ENCODE assay signal across 8 cellular contexts in the genomic region with DNA sequence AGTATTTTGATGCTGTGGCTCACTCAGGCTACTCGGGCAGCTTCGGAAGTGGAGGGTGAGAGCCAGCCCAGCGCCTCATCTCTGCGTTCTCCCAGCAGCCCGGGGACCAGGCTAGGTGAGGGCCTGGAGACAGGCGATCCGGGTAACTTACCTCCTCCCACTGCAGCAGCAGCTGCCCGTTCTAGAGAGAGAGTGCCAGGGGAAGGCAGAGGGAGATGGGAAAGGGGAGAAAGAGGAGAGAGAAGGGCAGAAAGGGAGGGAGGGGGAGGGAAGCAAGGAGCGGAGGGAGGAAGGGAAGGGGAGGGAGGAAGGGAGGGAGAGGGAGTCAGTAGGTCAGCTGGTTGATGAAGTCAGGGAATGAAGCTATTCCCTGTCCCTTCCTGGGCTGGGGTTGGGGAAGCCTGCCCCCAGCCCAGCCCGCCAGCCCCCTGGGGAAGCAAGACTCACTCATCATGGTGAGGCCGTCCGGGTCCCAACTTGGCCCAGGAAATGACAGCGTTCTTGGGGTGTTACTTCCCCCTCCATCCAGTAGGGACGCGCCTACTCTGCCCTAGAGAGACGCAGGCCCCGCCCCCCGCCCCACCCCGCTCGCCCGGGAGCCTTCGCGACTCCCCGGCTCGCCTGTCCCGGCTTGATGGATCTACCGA. TPM values are rescaled to one million over a fixed set of nuclear protein-coding genes. Genes with fewer than 3 reads are reported as not detected.
DNase-seq lines count a peak whose midpoint lies in the region; ATAC-seq and TF ChIP-seq lines count a peak whose summit lies in the region.

A gene with protein sequence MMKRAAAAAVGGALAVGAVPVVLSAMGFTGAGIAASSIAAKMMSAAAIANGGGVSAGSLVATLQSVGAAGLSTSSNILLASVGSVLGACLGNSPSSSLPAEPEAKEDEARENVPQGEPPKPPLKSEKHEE (minus strand): TSS at position 494 of the 647 bp plus-strand sequence. CDS start 40 bp downstream, at position 454.

- no peaks in the 10 kb centered on the region for H3K27me3 ChIP-seq in psoas muscle (ENCODE audit: insufficient read depth in 3 of 3, low read length in 2 of 3)

- CTCF ChIA-PET in HEK293T (lab: Yijun Ruan, JAX) = interaction anchor here (0.6 to 1.3 kb wide), 6 partner anchors 7 to 92 kb away, joined by 3 to 5 read pairs (median 3); no protein-coding TSS in a partner anchor

- H3K27ac ChIP-seq in psoas muscle = peak within 1 kb of the TSS; percentile 34
- H3K27ac ChIP-seq in urinary bladder (ENCODE audit: low read depth) = peak within 1 kb of the TSS; percentile 89

- H3K4me3 Mint-ChIP-seq in T-helper 1 cell treated with Interleukin-12 subunit alpha and Interleukin-12 subunit beta and Interleukin-4 antibody, amounts not matched to agents 30 μg/mL and 1 μg/mL, for 36 hours = peak within 1 kb of the TSS; percentile 84

- ATAC-seq in left ventricle myocardium superior (peak; percentile 95), psoas muscle (peak; percentile 72 to 91 (median 80))

- H3K9me3 Mint-ChIP-seq in T-helper 1 cell treated with Interleukin-12 subunit alpha and Interleukin-12 subunit beta and Interleukin-4 antibody, amounts not matched to agents 30 μg/mL and 1 μg/mL, for 36 hours = no peaks in the 10 kb centered on the region

- H3K9me3 ChIP-seq in psoas muscle = no peaks in the 10 kb centered on the region

- H3K4me3 ChIP-seq in GM12865 (ENCODE audit: low read depth, low read length) (peak within 1 kb of the TSS; percentile 87), psoas muscle (peak within 1 kb of the TSS; percentile 59), urinary bladder (ENCODE audit: low read depth, low read length) (peak within 1 kb of the TSS; percentile 39)

- peaks cover 3% of the 10 kb centered on the region for H3K36me3 Mint-ChIP-seq in T-helper 1 cell treated with Interleukin-12 subunit alpha and Interleukin-12 subunit beta and Interleukin-4 antibody, amounts not matched to agents 30 μg/mL and 1 μg/mL, for 36 hours (ENCODE audit: low read depth)

- H3K27me3 Mint-ChIP-seq in T-helper 1 cell treated with Interleukin-12 subunit alpha and Interleukin-12 subunit beta and Interleukin-4 antibody, amounts not matched to agents 30 μg/mL and 1 μg/mL, for 36 hours (ENCODE audit: low read depth) = peaks cover 22% of the 10 kb centered on the region

- POLR2A ChIA-PET in HEK293T (lab: Yijun Ruan, JAX) = interaction anchor here (0.9 to 1.7 kb wide), 3 partner anchors 18 to 50 kb away, joined by 3 to 9 read pairs (median 5); a partner anchor contains a TSS

- 1 to 2% (median 1%) methylated on average over 26 to 27 of the region's 27 CpGs for WGBS in psoas muscle, 3 donors
- under 1% methylated on average over 27 of the region's 27 CpGs for WGBS in urinary bladder

- H3K36me3 ChIP-seq in psoas muscle (ENCODE audit: insufficient read depth in 1 of 2, low read depth in 1 of 2) (no peaks in the 10 kb centered on the region), urinary bladder (ENCODE audit: insufficient read depth) (no peaks in the 10 kb centered on the region)

- intact Hi-C loops in left ventricle myocardium superior (cut with micrococcal nuclease) (no loop called here), psoas muscle (cut with DNase I) (no loop called here)

- DNase-seq in GM12865 (ENCODE audit: low read depth) = peak; percentile 85
- peak; percentile 77 for DNase-seq in HEK293T (ENCODE audit: extremely low spot score)
- peak; percentile 80 for DNase-seq in NAMALWA (ENCODE audit: low spot score)
- peak; percentile 65 for DNase-seq in amniotic stem cell (lab: John Stamatoyannopoulos, UW)
- DNase-seq in left ventricle myocardium superior = peak; percentile 80
- DNase-seq in psoas muscle = peak; percentile 74 to 88

- H3K4me1 ChIP-seq in psoas muscle = no peaks in the 10 kb centered on the region
- H3K4me1 ChIP-seq in urinary bladder (ENCODE audit: insufficient read depth) = no peaks in the 10 kb centered on the region

- peak within 1 kb of the TSS; percentile 85 for H3K27ac Mint-ChIP-seq in T-helper 1 cell treated with Interleukin-12 subunit alpha and Interleukin-12 subunit beta and Interleukin-4 antibody, amounts not matched to agents 30 μg/mL and 1 μg/mL, for 36 hours

- TF ChIP-seq CTCF in GM12865 (IDR thresholded peaks at IDR 0.05; ENCODE audit: insufficient read depth, low read depth, low read length, missing control alignments) (peak; percentile 19), psoas muscle (IDR thresholded peaks at IDR 0.05) (no peak)

- H3K4me1 Mint-ChIP-seq in T-helper 1 cell treated with Interleukin-12 subunit alpha and Interleukin-12 subunit beta and Interleukin-4 antibody, amounts not matched to agents 30 μg/mL and 1 μg/mL, for 36 hours (ENCODE audit: low read depth) = peaks cover 14% of the 10 kb centered on the region

TF ChIP-seq in HEK293T, 16 proteins besides CTCF, POLR2A, EP300 and RAD21:
- TF ChIP-seq TARDBP (IDR thresholded peaks at IDR 0.05) (no peak), FOXM1 (IDR thresholded peaks at IDR 0.05; ENCODE audit: borderline replicate concordance) (no peak), BHLHE40 (IDR thresholded peaks at IDR 0.05; ENCODE audit: borderline replicate concordance) (no peak), SUZ12 (IDR thresholded peaks at IDR 0.05) (no peak), FOXA1 (IDR thresholded peaks at IDR 0.05) (no peak), HDGF (IDR thresholded peaks at IDR 0.05; ENCODE audit: borderline replicate concordance) (no peak), SP1 (IDR thresholded peaks at IDR 0.05) (no peak), ARNT (IDR thresholded peaks at IDR 0.05) (no peak), LEF1 (IDR thresholded peaks at IDR 0.05; ENCODE audit: borderline replicate concordance) (no peak), L3MBTL2 (conservative IDR thresholded peaks at IDR 0.05) (no peak), FOXK2 (IDR thresholded peaks at IDR 0.05) (no peak), CTBP1 (IDR thresholded peaks at IDR 0.05; ENCODE audit: borderline replicate concordance) (no peak), NFRKB (IDR thresholded peaks at IDR 0.05) (no peak), ZNF384 (IDR thresholded peaks at IDR 0.05) (no peak), ELF4 (IDR thresholded peaks at IDR 0.05) (no peak)
- TF ChIP-seq, protein P1, sequence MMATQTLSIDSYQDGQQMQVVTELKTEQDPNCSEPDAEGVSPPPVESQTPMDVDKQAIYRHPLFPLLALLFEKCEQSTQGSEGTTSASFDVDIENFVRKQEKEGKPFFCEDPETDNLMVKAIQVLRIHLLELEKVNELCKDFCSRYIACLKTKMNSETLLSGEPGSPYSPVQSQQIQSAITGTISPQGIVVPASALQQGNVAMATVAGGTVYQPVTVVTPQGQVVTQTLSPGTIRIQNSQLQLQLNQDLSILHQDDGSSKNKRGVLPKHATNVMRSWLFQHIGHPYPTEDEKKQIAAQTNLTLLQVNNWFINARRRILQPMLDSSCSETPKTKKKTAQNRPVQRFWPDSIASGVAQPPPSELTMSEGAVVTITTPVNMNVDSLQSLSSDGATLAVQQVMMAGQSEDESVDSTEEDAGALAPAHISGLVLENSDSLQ (IDR thresholded peaks at IDR 0.05) = no peak
TF ChIP-seq in HEK293T: peak in this region for 0.

RNA-seq across cellular contexts. Expression of the gene that starts here (rescaled TPM):
- total RNA-seq in left ventricle myocardium superior (41.1 TPM), psoas muscle (1 to 10 TPM; 5.3 to 6.9 (median 6.2) TPM), urinary bladder (16.6 TPM)
- polyA plus RNA-seq in psoas muscle (10 to 100 TPM in 2 of 3 donors, 1 to 10 TPM in 1; 4.9 to 12.5 (median 12.2) TPM), urinary bladder (77.6 TPM)

Comparison
In these comparisons a context has a peak if more than half of its experiments do, and no peak if none do; other contexts are left out.
1. Peak in every context shown above with its lines: DNase-seq, ATAC-seq, H3K4me3 ChIP-seq and H3K27ac ChIP-seq.